Comparison of ENCODE assay signal across 7 cellular contexts in genomic region chr2:101830555-101830954, GRCh38.
DNase-seq lines count a peak whose midpoint lies in the region; ATAC-seq, FAIRE-seq and TF ChIP-seq lines count a peak whose summit lies in the region.

No MANE protein-coding gene starts in this region.

- no peak overlapping the region for H3K23ac ChIP-seq in H1 (ENCODE audit: insufficient read length)

- TF ChIP-seq POLR2A in H1 (IDR thresholded peaks at IDR 0.05; ENCODE audit: control extremely low read depth in 1 of 2, low read depth in 2 of 2, low read length in 2 of 2), result no peak

- H3K4me1 Mint-ChIP-seq in neural progenitor cell, result peaks cover 7% of the 10 kb centered on the region

- no peak for TF ChIP-seq CTCF in H1 (IDR thresholded peaks at IDR 0.05; ENCODE audit: control extremely low read depth in 1 of 3, insufficient read depth in 1 of 3, low read depth in 1 of 3, low read length in 3 of 3)
- no peak for TF ChIP-seq CTCF in neural progenitor cell (IDR thresholded peaks at IDR 0.05)

- no peaks in the 10 kb centered on the region for H3K79me1 ChIP-seq in H1 (ENCODE audit: low read depth, low read length)

- no peak for TF ChIP-seq RAD21 in H1 (IDR thresholded peaks at IDR 0.05 in 1 of 2, conservative IDR thresholded peaks at IDR 0.05 in 1 of 2; ENCODE audit: low read depth in 2 of 2, low read length in 2 of 2)

- no peak overlapping the region for H2AK5ac ChIP-seq in H1 (ENCODE audit: low read depth, low read length)

- H4K20me1 ChIP-seq in H1 (replicated peaks in 1 of 2; ENCODE audit: control insufficient read depth in 1 of 2, insufficient read depth in 2 of 2, low read length in 2 of 2) (peaks cover 5 to 13% of the 10 kb centered on the region in 2 experiments), neural progenitor cell (ENCODE audit: low read depth) (peaks cover 12% of the 10 kb centered on the region)

- H3K9me3 ChIP-seq in H1 (ENCODE audit: insufficient read depth in 2 of 2, low read depth in 1 of 2, low read length in 1 of 2), result no peaks in the 10 kb centered on the region
- no peaks in the 10 kb centered on the region for H3K9me3 ChIP-seq in neural progenitor cell (ENCODE audit: low read depth)

- H3K18ac ChIP-seq in H1 (ENCODE audit: extremely low read depth, low read length), result no peak overlapping the region

- H3K23me2 ChIP-seq in H1 (ENCODE audit: low read depth, low read length), result no peaks in the 10 kb centered on the region

- H3K4ac ChIP-seq in H1 (replicated peaks; ENCODE audit: insufficient read length, low read depth, low read length), result no peak overlapping the region

- no peak for FAIRE-seq in H1 (lab: Jason Lieb, UNC)

- H3K9ac ChIP-seq in H1 (replicated peaks in 1 of 4; ENCODE audit: extremely low read depth in 1 of 4, low read depth in 3 of 4, low read length in 3 of 4) (no peak overlapping the region), neural progenitor cell (no peak overlapping the region)

- H3K4me3 Mint-ChIP-seq in neural progenitor cell, result no peak overlapping the region

- H3K36me3 ChIP-seq in H1 (ENCODE audit: control insufficient read depth in 2 of 4, insufficient read depth in 4 of 4, low read length in 3 of 4) (peaks cover 7 to 59% (median 42%) of the 10 kb centered on the region in 4 experiments), neural progenitor cell (peaks cover 13% of the 10 kb centered on the region)

- no peak overlapping the region for H3K56ac ChIP-seq in H1 (replicated peaks; ENCODE audit: insufficient read length, low read depth, low read length)

- no peak overlapping the region for H2BK15ac ChIP-seq in H1 (ENCODE audit: low read length)

- H3K4me2 ChIP-seq in H1 (ENCODE audit: insufficient read depth in 1 of 2, low read depth in 2 of 2, low read length in 2 of 2), result no peak overlapping the region
- H3K4me2 ChIP-seq in neural progenitor cell, result no peak overlapping the region

- no peak for TF ChIP-seq EP300 in H1 (IDR thresholded peaks at IDR 0.05; ENCODE audit: borderline replicate concordance in 1 of 2, low read depth in 2 of 2, low read length in 2 of 2)

- H3K27ac ChIP-seq in H1 (ENCODE audit: low read depth, low read length) (no peak overlapping the region), neural progenitor cell (no peak overlapping the region)

- no peak overlapping the region for H3K14ac ChIP-seq in H1 (ENCODE audit: insufficient read length)

- H3K27me3 ChIP-seq in H1 (replicated peaks in 1 of 4; ENCODE audit: control insufficient read depth in 3 of 4, extremely low read depth in 1 of 4, insufficient read depth in 3 of 4, low read length in 3 of 4) (no peaks in the 10 kb centered on the region), neural progenitor cell (no peaks in the 10 kb centered on the region)

- H3K9me3 Mint-ChIP-seq in neural progenitor cell, result no peaks in the 10 kb centered on the region

- no peaks in the 10 kb centered on the region for H3F3A ChIP-seq in neural progenitor cell (ENCODE audit: low read depth)

- intact Hi-C loops in sciatic nerve (cut with DNase I), result loop anchor here (5.0 to 10.0 kb wide), 2 partner anchors 316 to 413 kb away; no protein-coding TSS in a partner anchor

- peak; percentile 40 for ATAC-seq in GM18909 (IDR thresholded peaks at IDR 0.05; ENCODE audit: poor library complexity, unreplicated experiment)
- ATAC-seq in sciatic nerve, result peak; percentile 25

- H2BK12ac ChIP-seq in H1 (ENCODE audit: low read depth, low read length), result no peak overlapping the region

- WGBS in H1 (ENCODE audit: extremely low coverage in 1 of 2, insufficient coverage in 1 of 2, insufficient read length in 1 of 2, insufficient replicate concordance in 2 of 2, low coverage in 1 of 2, low lambda C conversion rate in 2 of 2, missing lambda C conversion rate in 1 of 2), 2 experiments, result 82% methylated on average over 5 of the region's 5 CpGs; no CpG with 5 or more reads in 1 of the 2 experiments

- H3K79me2 ChIP-seq in H1 (ENCODE audit: control insufficient read depth in 1 of 2, insufficient read depth in 2 of 2, low read length in 2 of 2), result no peaks in the 10 kb centered on the region
- H3K79me2 ChIP-seq in neural progenitor cell (ENCODE audit: low read depth), result peaks cover 9% of the 10 kb centered on the region

- H4K8ac ChIP-seq in H1 (ENCODE audit: extremely low read depth, insufficient read depth, low read length), result no peak overlapping the region

- no peak overlapping the region for H2BK20ac ChIP-seq in H1 (ENCODE audit: low read length)

- H2BK120ac ChIP-seq in H1 (replicated peaks; ENCODE audit: low read depth, low read length), result no peak overlapping the region

- peaks cover 0 to 3% (median 1%) of the 10 kb centered on the region in 4 experiments; a peak in 2 of 7 replicates for H3K4me1 ChIP-seq in H1 (replicated peaks in 1 of 4; ENCODE audit: control insufficient read depth in 3 of 4, insufficient read depth in 4 of 4, low read length in 3 of 4)
- no peaks in the 10 kb centered on the region for H3K4me1 ChIP-seq in neural progenitor cell

- DNase-seq in M059J (ENCODE audit: low read depth) (peak; percentile 67), H1 (ENCODE audit: low read depth in 1 of 2, low spot score in 2 of 2) (no peak), sciatic nerve (ENCODE audit: low spot score) (no peak), neural progenitor cell (ENCODE audit: low spot score) (no peak), NOMO-1 treated with DMSO at 0.1 percent for 48 hours (lab: John Stamatoyannopoulos, UW; ENCODE audit: unreplicated experiment) (no peak), NCI-H1092 treated with DMSO at 0.1 percent for 48 hours (lab: John Stamatoyannopoulos, UW) (no peak)

- peak overlapping the region; percentile 40; the same call in 1 of the 2 replicates for H2BK5ac ChIP-seq in H1 (ENCODE audit: low read depth, low read length)

- H3K4me3 ChIP-seq in H1 (ENCODE audit: extremely low read depth in 1 of 4, insufficient read depth in 2 of 4, low read depth in 3 of 4, low read length in 4 of 4), result no peak overlapping the region
- H3K4me3 ChIP-seq in neural progenitor cell, result no peak overlapping the region

- H3K27me3 Mint-ChIP-seq in neural progenitor cell (ENCODE audit: insufficient read depth, low read depth), result no peaks in the 10 kb centered on the region

- H4K91ac ChIP-seq in H1 (replicated peaks; ENCODE audit: insufficient read length, low read length), result no peak overlapping the region

- POLR2A ChIA-PET in H1 (lab: Charles Lee; ENCODE audit: partially characterized antibody), result no interaction called here

- CTCF ChIA-PET in H1 (lab: Charles Lee; ENCODE audit: partially characterized antibody), result interaction anchor here (0.7 to 5.9 kb wide), 24 partner anchors 9 to 418 kb away, joined by 3 to 37 read pairs (median 7); no protein-coding TSS in a partner anchor

- H2AFZ ChIP-seq in H1 (ENCODE audit: low read length) (no peak overlapping the region), neural progenitor cell (replicated peaks) (no peak overlapping the region)

- H4K5ac ChIP-seq in H1 (ENCODE audit: insufficient read length, low read depth, low read length), result no peak overlapping the region

- no peak overlapping the region for H3K27ac Mint-ChIP-seq in neural progenitor cell

- peaks cover 34% of the 10 kb centered on the region for H3K36me3 Mint-ChIP-seq in neural progenitor cell

TF ChIP-seq in H1, 55 proteins besides CTCF, POLR2A, EP300 and RAD21:
- no peak for TF ChIP-seq ZNF274 (IDR thresholded peaks at IDR 0.05; ENCODE audit: borderline replicate concordance, extremely low read depth, low read length)
- no peak for TF ChIP-seq BCL11A (IDR thresholded peaks at IDR 0.05; ENCODE audit: low read depth in 2 of 2, low read length in 2 of 2)
- no peak for TF ChIP-seq RBBP5 (IDR thresholded peaks at IDR 0.05; ENCODE audit: borderline replicate concordance, low read depth, low read length)
- no peak for TF ChIP-seq NRF1 (IDR thresholded peaks at IDR 0.05; ENCODE audit: low read depth, low read length)
- TF ChIP-seq USF2 (IDR thresholded peaks at IDR 0.05; ENCODE audit: low read length), result no peak
- no peak for TF ChIP-seq CTBP2 (IDR thresholded peaks at IDR 0.05; ENCODE audit: borderline replicate concordance, insufficient read depth, insufficient read length, low read length)
- no peak for TF ChIP-seq HDAC2 (IDR thresholded peaks at IDR 0.05; ENCODE audit: borderline replicate concordance in 1 of 2, low read depth in 2 of 2, low read length in 2 of 2)
- TF ChIP-seq MAFK (IDR thresholded peaks at IDR 0.05; ENCODE audit: low read depth, low read length), result no peak
- no peak for TF ChIP-seq TCF12 (IDR thresholded peaks at IDR 0.05; ENCODE audit: low read depth, low read length)
- no peak for TF ChIP-seq RNF2 (IDR thresholded peaks at IDR 0.05; ENCODE audit: borderline replicate concordance, low read depth, low read length, missing control alignments, poor library complexity, severe bottlenecking)
- no peak for TF ChIP-seq KDM5A (IDR thresholded peaks at IDR 0.05; ENCODE audit: low read length)
- no peak for TF ChIP-seq SIRT6 (IDR thresholded peaks at IDR 0.05; ENCODE audit: low read length)
- TF ChIP-seq GABPA (IDR thresholded peaks at IDR 0.05; ENCODE audit: borderline replicate concordance, insufficient read depth, low read length), result no peak
- TF ChIP-seq EGR1 (IDR thresholded peaks at IDR 0.05; ENCODE audit: borderline replicate concordance, low read depth, low read length), result no peak
- TF ChIP-seq FOSL1 (IDR thresholded peaks at IDR 0.05; ENCODE audit: insufficient read depth, low read depth, low read length), result no peak
- no peak for TF ChIP-seq KDM4A (IDR thresholded peaks at IDR 0.05; ENCODE audit: low read depth, low read length, severe bottlenecking)
